Comparison of ENCODE assay signal across 1 cellular context in genomic region chr9:106964329-106964728, GRCh38.
A peak's percentile ranks its signal among the peaks of the same experiment; 100 is the strongest.
TF ChIP-seq lines count a peak whose summit lies in the region.

No MANE protein-coding gene starts in this region.

TF ChIP-seq in GM12878, 131 proteins besides CTCF, POLR2A, EP300 and RAD21 (continued from another document and continues in another):
- TF ChIP-seq IRF5 (IDR thresholded peaks at IDR 0.05; ENCODE audit: borderline replicate concordance) (no peak), PBX3 (IDR thresholded peaks at IDR 0.05; ENCODE audit: insufficient replicate concordance, low read depth, low read length) (no peak), BCLAF1 (IDR thresholded peaks at IDR 0.05) (no peak), NFIC (IDR thresholded peaks at IDR 0.05; ENCODE audit: low read depth, low read length) (no peak), GATAD2B (conservative IDR thresholded peaks at IDR 0.05; ENCODE audit: low read depth) (0 out of 2 replicates have a peak, but pooled peaks have one; percentile 17), BRCA1 (IDR thresholded peaks at IDR 0.05; ENCODE audit: low read depth, low read length) (no peak), NFYA (IDR thresholded peaks at IDR 0.05; ENCODE audit: borderline replicate concordance, low read depth, low read length) (no peak), TCF7 (IDR thresholded peaks at IDR 0.05; ENCODE audit: borderline replicate concordance) (peak; percentile 71), MXI1 (IDR thresholded peaks at IDR 0.05; ENCODE audit: low read depth, low read length) (no peak), STAT1 (conservative IDR thresholded peaks at IDR 0.05) (no peak), RAD51 (IDR thresholded peaks at IDR 0.05) (no peak), CBFB (IDR thresholded peaks at IDR 0.05; ENCODE audit: low read depth) (no peak), LARP7 (IDR thresholded peaks at IDR 0.05) (no peak), GABPA (IDR thresholded peaks at IDR 0.05; ENCODE audit: low read depth) (no peak), JUNB (IDR thresholded peaks at IDR 0.05) (no peak), SIX5 (IDR thresholded peaks at IDR 0.05; ENCODE audit: low read depth, low read length, severe bottlenecking) (no peak), ATF2 (IDR thresholded peaks at IDR 0.05; ENCODE audit: low read length) (no peak), SKIL (IDR thresholded peaks at IDR 0.05; ENCODE audit: low read depth, poor library complexity, severe bottlenecking) (peak; percentile 27), NFXL1 (IDR thresholded peaks at IDR 0.05; ENCODE audit: borderline replicate concordance) (no peak), BACH1 (IDR thresholded peaks at IDR 0.05; ENCODE audit: borderline replicate concordance) (peak; percentile 57; the same call in 1 of the 2 replicates), RBBP5 (conservative IDR thresholded peaks at IDR 0.05) (no peak), NKRF (conservative IDR thresholded peaks at IDR 0.05) (no peak), IKZF2 (IDR thresholded peaks at IDR 0.05) (peak; percentile 93 to 94), SMC3 (IDR thresholded peaks at IDR 0.05; ENCODE audit: borderline replicate concordance, low read length) (no peak), ETV6 (conservative IDR thresholded peaks at IDR 0.05 in 1 of 2, IDR thresholded peaks at IDR 0.05 in 1 of 2; ENCODE audit: borderline replicate concordance in 1 of 2, low read depth in 1 of 2) (no peak), SMAD1 (IDR thresholded peaks at IDR 0.05; ENCODE audit: low read depth, partially characterized antibody) (no peak), BCL3 (IDR thresholded peaks at IDR 0.05; ENCODE audit: borderline replicate concordance, insufficient read depth, low read depth, low read length, poor library complexity, severe bottlenecking) (no peak), RUNX3 (IDR thresholded peaks at IDR 0.05; ENCODE audit: low read length) (peak; percentile 26; the same call in 1 of the 2 replicates), NBN (IDR thresholded peaks at IDR 0.05) (0 out of 2 replicates have a peak, but pooled peaks have one; percentile 60), CBX3 (IDR thresholded peaks at IDR 0.05; ENCODE audit: borderline replicate concordance, low read depth) (no peak), HCFC1 (IDR thresholded peaks at IDR 0.05; ENCODE audit: low read length) (no peak), EZH2 (IDR thresholded peaks at IDR 0.05; ENCODE audit: borderline replicate concordance, control insufficient read depth, low read depth, low read length) (no peak), ZBTB11 (CRISPR knock-in tag; IDR thresholded peaks at IDR 0.05) (no peak), MTA2 (IDR thresholded peaks at IDR 0.05; ENCODE audit: low read depth) (peak; percentile 78), MEF2A (IDR thresholded peaks at IDR 0.05; ENCODE audit: insufficient read depth, low read depth, low read length) (no peak), SRF (IDR thresholded peaks at IDR 0.05; ENCODE audit: low read depth in 2 of 2, low read length in 2 of 2) (no peak), TCF12 (IDR thresholded peaks at IDR 0.05; ENCODE audit: low read depth, low read length) (no peak), ASH2L (IDR thresholded peaks at IDR 0.05; ENCODE audit: borderline replicate concordance, low read depth) (no peak), NR2C2 (IDR thresholded peaks at IDR 0.05; ENCODE audit: borderline replicate concordance, control insufficient read depth, insufficient read length, low read depth) (no peak), TCF3 (IDR thresholded peaks at IDR 0.05; ENCODE audit: borderline replicate concordance, insufficient read depth, low read depth, low read length) (no peak), RB1 (IDR thresholded peaks at IDR 0.05; ENCODE audit: borderline replicate concordance) (no peak), ZSCAN29 (IDR thresholded peaks at IDR 0.05) (no peak), CREB1 (IDR thresholded peaks at IDR 0.05; ENCODE audit: low read depth) (no peak), ZNF384 (IDR thresholded peaks at IDR 0.05; ENCODE audit: borderline replicate concordance, low read depth, low read length) (no peak), E2F4 (IDR thresholded peaks at IDR 0.05; ENCODE audit: low read depth, low read length) (no peak), CREM (IDR thresholded peaks at IDR 0.05; ENCODE audit: low read depth) (no peak), TBL1XR1 (IDR thresholded peaks at IDR 0.05; ENCODE audit: low read depth, low read length) (no peak), SUPT20H (IDR thresholded peaks at IDR 0.05; ENCODE audit: borderline replicate concordance, control insufficient read depth, low read depth, low read length) (no peak), USF1 (IDR thresholded peaks at IDR 0.05; ENCODE audit: borderline replicate concordance, extremely low read length, insufficient read depth, low read depth, low read length) (no peak), YBX1 (IDR thresholded peaks at IDR 0.05) (no peak), KLF5 (IDR thresholded peaks at IDR 0.05; ENCODE audit: partially characterized antibody) (no peak)
